ENCODE assay signal across 10 cellular contexts in genomic region chr6:137970368-137970767, GRCh38.
DNase-seq lines count a peak whose midpoint lies in the region; ATAC-seq and TF ChIP-seq lines count a peak whose summit lies in the region.
"Had no signal": no experiment of that assay in that cellular context is flagged by ENCODE, and none has a peak within 500 bp of the region (broad histone marks: within the 10 kb centered on the region; RNA-seq: fewer than 3 reads in every experiment).

No MANE protein-coding gene starts in this region.

- peaks cover 23% of the 10 kb centered on the region for H3K4me1 Mint-ChIP-seq in endothelial cell (ENCODE audit: unreplicated experiment)
- peaks cover 5% of the 10 kb centered on the region for H3K4me1 Mint-ChIP-seq in chondrocyte (ENCODE audit: low read depth)

- H3K27ac Mint-ChIP-seq in endothelial cell (ENCODE audit: unreplicated experiment) (no peak overlapping the region), chondrocyte (ENCODE audit: unreplicated experiment) (no peak overlapping the region)

- H3K27me3 Mint-ChIP-seq in endothelial cell (ENCODE audit: unreplicated experiment) (peaks cover 5% of the 10 kb centered on the region), chondrocyte (ENCODE audit: low read depth) (peaks cover 1% of the 10 kb centered on the region)

- H3K9me3 Mint-ChIP-seq in endothelial cell (ENCODE audit: unreplicated experiment), result no peaks in the 10 kb centered on the region
- no peaks in the 10 kb centered on the region for H3K9me3 Mint-ChIP-seq in chondrocyte (ENCODE audit: low read depth)

- no peak for TF ChIP-seq POLR2A in NB4 (IDR thresholded peaks at IDR 0.05; ENCODE audit: extremely low read depth, insufficient read length)

- intact Hi-C loops in head of caudate nucleus (cut with DNase I), result no loop called here

- TF ChIP-seq CTCF in GM12865 (IDR thresholded peaks at IDR 0.05; ENCODE audit: insufficient read depth, low read depth, low read length, missing control alignments), result no peak
- no peak for TF ChIP-seq CTCF in NB4 (IDR thresholded peaks at IDR 0.05; ENCODE audit: low read depth, low read length)
- no peak for TF ChIP-seq CTCF in endothelial cell (IDR thresholded peaks at IDR 0.05; ENCODE audit: unreplicated experiment)
- no peak for TF ChIP-seq CTCF in chondrocyte (IDR thresholded peaks at IDR 0.05)

- no peak overlapping the region for H3K4me3 Mint-ChIP-seq in endothelial cell (ENCODE audit: unreplicated experiment)
- no peak overlapping the region for H3K4me3 Mint-ChIP-seq in chondrocyte (ENCODE audit: unreplicated experiment)

- no peaks in the 10 kb centered on the region for H3K36me3 Mint-ChIP-seq in endothelial cell (ENCODE audit: low read depth, unreplicated experiment)
- no peaks in the 10 kb centered on the region for H3K36me3 Mint-ChIP-seq in chondrocyte (ENCODE audit: low read depth)

- H3K4me3 ChIP-seq in GM12865 (ENCODE audit: low read depth, low read length), result no peak overlapping the region
- no peak overlapping the region for H3K4me3 ChIP-seq in NB4 (ENCODE audit: low read depth, low read length)

- peak; percentile 70 for DNase-seq in GM12865 (ENCODE audit: low read depth)
- DNase-seq in NB4 (ENCODE audit: low read depth), result peak; percentile 59
- DNase-seq in endothelial cell (ENCODE audit: low spot score), result peak; percentile 9
- no peak for DNase-seq in chondrocyte (ENCODE audit: low spot score)
- DNase-seq in head of caudate nucleus, result no peak
- no peak for DNase-seq in GDM1 (lab: John Stamatoyannopoulos, UW)
- no peak for DNase-seq in COLO829 (ENCODE audit: low spot score)
- DNase-seq: DMS79 treated with DMSO at 0.1 percent for 48 hours, NCI-H1092 had no signal

- peak; percentile 58 for ATAC-seq in GM19467 (IDR thresholded peaks at IDR 0.05; ENCODE audit: unreplicated experiment)

Comparison
In these comparisons a context has a peak if more than half of its experiments do, and no peak if none do; other contexts are left out.
1. DNase-seq: peak in GM12865 (single experiment), NB4 (single experiment) and endothelial cell (single experiment); none in chondrocyte (single experiment), head of caudate nucleus (0 of 42), GDM1 (single experiment) and COLO829 (single experiment).